ENCODE assay signal across 8 cellular contexts in the genomic region with DNA sequence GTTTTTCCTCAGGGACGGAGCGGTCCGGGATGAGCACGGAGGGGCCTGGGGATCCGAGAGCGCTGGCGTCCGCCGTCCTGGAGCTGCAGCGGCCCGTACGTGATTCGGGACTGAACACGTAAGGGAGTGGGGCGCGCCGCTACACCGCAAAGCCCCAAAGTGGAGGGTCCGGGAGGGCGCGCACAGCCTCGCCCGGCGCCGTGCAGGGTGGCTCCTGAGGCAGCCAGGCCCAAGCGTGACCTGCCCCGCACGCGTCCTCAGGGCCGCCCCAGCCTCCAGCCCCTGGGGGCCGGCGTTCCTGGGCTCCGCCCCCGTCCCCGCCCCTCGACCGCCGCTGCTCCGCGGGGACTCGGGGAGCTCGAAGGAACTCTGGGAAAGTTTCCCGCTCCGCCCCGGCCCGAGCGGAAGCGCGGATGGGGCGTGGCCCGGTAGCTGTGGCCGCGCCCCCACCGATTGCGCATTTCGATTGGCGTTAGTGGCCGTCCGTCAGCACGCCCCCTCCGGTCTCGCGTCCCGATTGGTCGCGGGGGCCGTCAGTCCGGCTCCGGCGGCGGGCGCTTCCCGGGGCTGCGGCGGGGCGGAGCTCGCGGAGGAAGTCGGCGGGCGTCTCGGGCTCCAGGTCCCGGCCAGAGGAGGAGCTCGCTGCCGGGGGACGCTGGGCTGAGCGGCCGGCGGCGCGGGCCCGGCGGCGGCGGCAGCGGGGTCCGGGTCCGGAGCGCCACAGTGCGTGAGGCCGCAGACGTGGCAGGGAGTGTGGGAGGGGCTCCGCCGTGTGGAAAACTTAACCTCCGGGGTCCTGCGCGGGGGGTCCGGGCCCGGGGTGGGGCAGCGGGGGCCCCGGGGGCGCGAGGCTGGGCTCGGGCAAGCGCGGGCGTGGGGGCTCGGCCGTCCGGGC. TPM values are rescaled to one million over a fixed set of nuclear protein-coding genes. Genes with fewer than 3 reads are reported as not detected.
A peak's percentile ranks its signal among the peaks of the same experiment; 100 is the strongest.
DNase-seq lines count a peak whose midpoint lies in the region; ATAC-seq, FAIRE-seq and TF ChIP-seq lines count a peak whose summit lies in the region.

Gene ANKRD16 (minus strand): TSS at position 270 of the 895 bp plus-strand sequence. CDS start 539 bp downstream, outside the sequence.
Gene FBH1 (plus strand): TSS at position 620 of the 895 bp plus-strand sequence. CDS start 103 bp downstream, at position 723.

- ATAC-seq in GM19372 (IDR thresholded peaks at IDR 0.05; ENCODE audit: low read depth, unreplicated experiment) (peak; percentile 75), HG03521 (IDR thresholded peaks at IDR 0.05; ENCODE audit: unreplicated experiment) (peak; percentile 86), HepG2 (peak; percentile 91)

- peak within 1 kb of the TSS; percentile 91 for H3K4me2 ChIP-seq in HepG2 (ENCODE audit: low read depth, low read length)

- peak within 1 kb of the TSS; percentile 93 for H3K9ac ChIP-seq in HepG2 (ENCODE audit: insufficient read depth, low read depth, low read length)

- H3K4me3 Mint-ChIP-seq in dendritic cell treated with granulocyte-macrophage colony-stimulating factor and Interleukin-4, amounts not matched to agents 40 ng/mL and 50 ng/mL, for 4 days: peak within 1 kb of the TSS; percentile 85

- H4K20me1 ChIP-seq in HepG2 (ENCODE audit: insufficient read depth, low read length): peaks cover 8% of the 10 kb centered on the region

- no peaks in the 10 kb centered on the region for H3K9me3 Mint-ChIP-seq in dendritic cell treated with granulocyte-macrophage colony-stimulating factor and Interleukin-4, amounts not matched to agents 40 ng/mL and 50 ng/mL, for 4 days

- no peak within 1 kb of the TSS for H2AFZ ChIP-seq in HepG2 (ENCODE audit: low read length)

- peak; percentile 59 for FAIRE-seq in HepG2 (lab: Jason Lieb, UNC)

- H3K79me2 ChIP-seq in HepG2 (ENCODE audit: insufficient read depth, low read length): peaks cover 60% of the 10 kb centered on the region

- H3K27ac ChIP-seq in C4-2B (peak within 1 kb of the TSS; percentile 95), HepG2 (ENCODE audit: extremely low read length, insufficient read depth, low read length) (peak within 1 kb of the TSS; percentile 84)

- peak; percentile 59; the same call in 1 of the 2 replicates for TF ChIP-seq RAD21 in HepG2 (CRISPR knock-in tag; IDR thresholded peaks at IDR 0.05)

- peak; percentile 90 to 97 for TF ChIP-seq POLR2A in HepG2 (IDR thresholded peaks at IDR 0.05; ENCODE audit: insufficient read depth in 1 of 2, low read depth in 2 of 2, low read length in 2 of 2)

- peaks cover 55% of the 10 kb centered on the region for H3K4me1 ChIP-seq in HepG2 (ENCODE audit: insufficient read depth, low read length)

- H3K27me3 ChIP-seq in HepG2 (ENCODE audit: control insufficient read depth in 1 of 2, insufficient read depth in 2 of 2, low read length in 2 of 2): no peaks in the 10 kb centered on the region; a peak in 1 of 5 replicates

- H3K36me3 ChIP-seq in HepG2 (replicated peaks in 1 of 2; ENCODE audit: control insufficient read depth in 1 of 2, insufficient read depth in 2 of 2, low read length in 2 of 2): peaks cover 2 to 24% of the 10 kb centered on the region in 2 experiments; a peak in 4 of 5 replicates

- CTCF ChIA-PET in HepG2 (lab: Yijun Ruan, JAX; ENCODE audit: low intra/inter-chr PET ratio, low total read pairs): no interaction called here

- TF ChIP-seq EP300 in HepG2 (IDR thresholded peaks at IDR 0.05; ENCODE audit: low read depth in 2 of 2, low read length in 2 of 2) (no peak), HepG2 (CRISPR knock-in tag; IDR thresholded peaks at IDR 0.05; ENCODE audit: borderline replicate concordance) (no peak)

- intact Hi-C loops in dendritic cell treated with granulocyte-macrophage colony-stimulating factor and Interleukin-4, amounts not matched to agents 40 ng/mL and 50 ng/mL, for 4 days (cut with micrococcal nuclease): loop anchor here (1.0 to 10.0 kb wide), 2 partner anchors 77 to 205 kb away; partner anchors contain the start of genes GDI2 and TASOR2
- intact Hi-C loops in HepG2 (cut with micrococcal nuclease; ENCODE audit: unreplicated experiment): loop anchor here (5.0 kb wide), 2 partner anchors 78 to 208 kb away; partner anchors contain the start of genes GDI2 and TASOR2

- peak within 1 kb of the TSS; percentile 83 for H3K27ac Mint-ChIP-seq in dendritic cell treated with granulocyte-macrophage colony-stimulating factor and Interleukin-4, amounts not matched to agents 40 ng/mL and 50 ng/mL, for 4 days

- H3K9me3 ChIP-seq in HepG2 (ENCODE audit: low read length): no peaks in the 10 kb centered on the region

- no peaks in the 10 kb centered on the region for H3K27me3 Mint-ChIP-seq in dendritic cell treated with granulocyte-macrophage colony-stimulating factor and Interleukin-4, amounts not matched to agents 40 ng/mL and 50 ng/mL, for 4 days

- POLR2A ChIA-PET in HepG2 (lab: Yijun Ruan, JAX): interaction anchor here (0.6 to 2.9 kb wide), 23 partner anchors 9 to 444 kb away, joined by 3 to 28 read pairs (median 4); partner anchors contain the start of genes GDI2 and TASOR2

- no TSS peak for BruUV-seq in HepG2 (replicated peaks; lab: Mats Ljungman, UMichigan)

- no CpG with 5 or more reads among the region's 120 CpGs for WGBS in HepG2 (ENCODE audit: low lambda C conversion rate)

- H3K36me3 Mint-ChIP-seq in dendritic cell treated with granulocyte-macrophage colony-stimulating factor and Interleukin-4, amounts not matched to agents 40 ng/mL and 50 ng/mL, for 4 days (ENCODE audit: low read depth): peaks cover 46% of the 10 kb centered on the region

- TF ChIP-seq CTCF in C4-2B (conservative IDR thresholded peaks at IDR 0.05) (no peak), HepG2 (CRISPR knock-in tag; IDR thresholded peaks at IDR 0.05) (no peak)

- in situ Hi-C loops in HepG2 (cut with HindIII; ENCODE audit: extremely low pct_ligation_motif_present, low pct_unique_long_range_greater_than_20kb): no loop called here

- H3K4me3 ChIP-seq in HepG2 (replicated peaks in 1 of 3; ENCODE audit: insufficient read depth in 1 of 3, low read depth in 2 of 3, low read length in 3 of 3): peak within 1 kb of the TSS; percentile 79 to 94 (median 85)

- H3K4me1 Mint-ChIP-seq in dendritic cell treated with granulocyte-macrophage colony-stimulating factor and Interleukin-4, amounts not matched to agents 40 ng/mL and 50 ng/mL, for 4 days (ENCODE audit: low read depth): peaks cover 32% of the 10 kb centered on the region

- DNase-seq in NCI-H69 (lab: John Stamatoyannopoulos, UW): peak; percentile 97
- peak; percentile 96 to 97 for DNase-seq in activated CD4-positive, alpha-beta T cell treated with anti-CD3 and anti-CD28 coated beads, Interleukin-2, amount 50 U/mL, for 24 hours (ENCODE audit: low read depth in 1 of 2, low spot score in 1 of 2)
- peak; percentile 93 for DNase-seq in HepG2 (ENCODE audit: low spot score)
- peak; percentile 99 for DNase-seq in stimulated activated CD4-positive, alpha-beta T cell treated with anti-CD3 and anti-CD28 coated beads, Interleukin-2, amount 100 ng/mL, for 48 hours

RNA-seq across cellular contexts. Expression of gene ANKRD16, which starts in this region (rescaled TPM):
- total RNA-seq in HepG2 (2016; rRNA removed; fragmentation: Illumina TruSeq; extraction: Trizol): 5.4 and 8.0 TPM in 2 replicates
- total RNA-seq in HepG2 (2016; cell fraction: cytosol; rRNA removed; fragmentation: Illumina TruSeq; extraction: Trizol; ENCODE audit: low read depth): 1.9 and 2.7 TPM in 2 replicates
- total RNA-seq in HepG2 (2016; cell fraction: insoluble cytoplasmic fraction; rRNA removed; fragmentation: Illumina TruSeq; extraction: Trizol): 6.3 and 7.1 TPM in 2 replicates
- 3.9 and 4.7 TPM in 2 replicates for total RNA-seq in HepG2 (2016; cell fraction: membrane; rRNA removed; fragmentation: Illumina TruSeq; extraction: Trizol)
- 7.7 and 9.0 TPM in 2 replicates for total RNA-seq in HepG2 (2016; cell fraction: nucleus; rRNA removed; fragmentation: Illumina TruSeq; extraction: Trizol)
- polyA plus RNA-seq in HepG2 (2011; rRNA removed): 11.2 and 11.4 TPM in 2 replicates
- 6.7 and 8.3 TPM in 2 replicates for polyA plus RNA-seq in HepG2 (2011; cell fraction: cytosol; rRNA removed)
- 16.0 and 18.1 TPM in 2 replicates for polyA plus RNA-seq in HepG2 (2011; cell fraction: nucleus; rRNA removed)
- polyA plus RNA-seq in HepG2 (2012): 4.1 and 4.2 TPM in 2 replicates
- polyA plus RNA-seq in HepG2 (2016; cell fraction: cytosol; fragmentation: Illumina TruSeq; extraction: Trizol; ENCODE audit: low read depth): 2.1 and 2.4 TPM in 2 replicates
- 6.3 and 7.9 TPM in 2 replicates for polyA plus RNA-seq in HepG2 (2016; cell fraction: insoluble cytoplasmic fraction; fragmentation: Illumina TruSeq; extraction: Trizol; ENCODE audit: low read depth)
- polyA plus RNA-seq in HepG2 (2016; cell fraction: membrane; fragmentation: Illumina TruSeq; extraction: Trizol; ENCODE audit: low read depth): 3.7 and 4.2 TPM in 2 replicates
- polyA plus RNA-seq in HepG2 (2016; cell fraction: nucleus; fragmentation: Illumina TruSeq; extraction: Trizol; ENCODE audit: insufficient read depth, low read depth): 11.7 and 12.7 TPM in 2 replicates
- polyA minus RNA-seq in HepG2 (2011; rRNA and poly(A)+ RNA removed; ENCODE audit: low replicate concordance): 33.4 and 63.2 TPM in 2 replicates
- 4.2 and 6.3 TPM in 2 replicates for polyA minus RNA-seq in HepG2 (2011; cell fraction: cytosol; rRNA and poly(A)+ RNA removed)
- polyA minus RNA-seq in HepG2 (2011; cell fraction: nucleus; rRNA and poly(A)+ RNA removed): 25.5 and 26.4 TPM in 2 replicates

RNA-seq across cellular contexts. Expression of gene FBH1, which starts in this region (rescaled TPM):
- 53.3 and 60.3 TPM in 2 replicates for total RNA-seq in HepG2 (2016; rRNA removed; fragmentation: Illumina TruSeq; extraction: Trizol)
- total RNA-seq in HepG2 (2016; cell fraction: cytosol; rRNA removed; fragmentation: Illumina TruSeq; extraction: Trizol; ENCODE audit: low read depth): 46.8 and 53.6 TPM in 2 replicates
- total RNA-seq in HepG2 (2016; cell fraction: insoluble cytoplasmic fraction; rRNA removed; fragmentation: Illumina TruSeq; extraction: Trizol): 47.5 and 61.3 TPM in 2 replicates
- total RNA-seq in HepG2 (2016; cell fraction: membrane; rRNA removed; fragmentation: Illumina TruSeq; extraction: Trizol): 86.2 and 93.4 TPM in 2 replicates
- 56.0 and 63.9 TPM in 2 replicates for total RNA-seq in HepG2 (2016; cell fraction: nucleus; rRNA removed; fragmentation: Illumina TruSeq; extraction: Trizol)
- polyA plus RNA-seq in HepG2 (2011; rRNA removed): 48.8 and 51.3 TPM in 2 replicates
- 37.9 and 38.9 TPM in 2 replicates for polyA plus RNA-seq in HepG2 (2011; cell fraction: cytosol; rRNA removed)
- 102 and 103 TPM in 2 replicates for polyA plus RNA-seq in HepG2 (2011; cell fraction: nucleus; rRNA removed)
- polyA plus RNA-seq in HepG2 (2012): 25.8 and 31.0 TPM in 2 replicates
- polyA plus RNA-seq in HepG2 (2016; cell fraction: cytosol; fragmentation: Illumina TruSeq; extraction: Trizol; ENCODE audit: low read depth): 25.2 and 27.2 TPM in 2 replicates
- polyA plus RNA-seq in HepG2 (2016; cell fraction: insoluble cytoplasmic fraction; fragmentation: Illumina TruSeq; extraction: Trizol; ENCODE audit: low read depth): 42.1 and 54.3 TPM in 2 replicates
- polyA plus RNA-seq in HepG2 (2016; cell fraction: membrane; fragmentation: Illumina TruSeq; extraction: Trizol; ENCODE audit: low read depth): 51.3 and 57.7 TPM in 2 replicates
- 100 and 105 TPM in 2 replicates for polyA plus RNA-seq in HepG2 (2016; cell fraction: nucleus; fragmentation: Illumina TruSeq; extraction: Trizol; ENCODE audit: insufficient read depth, low read depth)
- polyA minus RNA-seq in HepG2 (2011; rRNA and poly(A)+ RNA removed; ENCODE audit: low replicate concordance): 111 and 138 TPM in 2 replicates
- polyA minus RNA-seq in HepG2 (2011; cell fraction: cytosol; rRNA and poly(A)+ RNA removed): 31.6 and 35.3 TPM in 2 replicates
- 71.1 and 80.8 TPM in 2 replicates for polyA minus RNA-seq in HepG2 (2011; cell fraction: nucleus; rRNA and poly(A)+ RNA removed)

Comparison
In these comparisons a context has a peak if more than half of its experiments do, and no peak if none do; other contexts are left out.
1. Peak in every context shown above with its lines: DNase-seq, ATAC-seq, H3K4me3 ChIP-seq and H3K27ac ChIP-seq.